Comparison of ENCODE assay signal across 19 cellular contexts in genomic region chr10:74839708-74840107, GRCh38.
"Had no signal": no experiment of that assay in that cellular context is flagged by ENCODE, and none has a peak within 500 bp of the region (broad histone marks: within the 10 kb centered on the region; RNA-seq: fewer than 3 reads in every experiment).

No MANE protein-coding gene starts in this region.

- DNase-seq: activated CD4-positive, alpha-beta memory T cell treated with anti-CD3 and anti-CD28 coated beads for 36 hours; activated naive CD8-positive, alpha-beta T cell treated with anti-CD3 and anti-CD28 coated beads, Interleukin-2, amount 10 ng/mL, durations not matched to agents 7 days and 5 days; activated T-cell treated with anti-CD3 and anti-CD28 coated beads for 4 hours; amygdala; brain microvascular endothelial cell; cerebellar nuclear complex; cortex of kidney; heart right ventricle; left ventricle myocardium superior; ovary; psoas muscle; right lobe of liver; stimulated activated CD4-positive, alpha-beta T cell treated with anti-CD3 and anti-CD28 coated beads, Interleukin-4, amount 100 ng/mL, for 1 hour; tibial artery; uterus had no signal

- H3K27ac ChIP-seq: brain microvascular endothelial cell, ovary, psoas muscle, right lobe of liver, uterus, VCaP had no signal

- H3K4me3 Mint-ChIP-seq: activated CD4-positive, alpha-beta memory T cell treated with anti-CD3 and anti-CD28 coated beads for 36 hours; activated naive CD8-positive, alpha-beta T cell treated with anti-CD3 and anti-CD28 coated beads, Interleukin-2, amount 10 ng/mL, durations not matched to agents 7 days and 5 days; memory B cell; T-helper 1 cell treated with Interleukin-12 subunit alpha and Interleukin-12 subunit beta and Interleukin-4 antibody, amounts not matched to agents 30 μg/mL and 1 μg/mL, for 36 hours had no signal

- H3K4me3 ChIP-seq: heart right ventricle, ovary, psoas muscle, right lobe of liver, smooth muscle cell, tibial artery, uterus had no signal

- H3K27ac Mint-ChIP-seq: activated CD4-positive, alpha-beta memory T cell treated with anti-CD3 and anti-CD28 coated beads for 36 hours; activated naive CD8-positive, alpha-beta T cell treated with anti-CD3 and anti-CD28 coated beads, Interleukin-2, amount 10 ng/mL, durations not matched to agents 7 days and 5 days; memory B cell; T-helper 1 cell treated with Interleukin-12 subunit alpha and Interleukin-12 subunit beta and Interleukin-4 antibody, amounts not matched to agents 30 μg/mL and 1 μg/mL, for 36 hours had no signal

- H3K9me3 Mint-ChIP-seq: activated CD4-positive, alpha-beta memory T cell treated with anti-CD3 and anti-CD28 coated beads for 36 hours; memory B cell; T-helper 1 cell treated with Interleukin-12 subunit alpha and Interleukin-12 subunit beta and Interleukin-4 antibody, amounts not matched to agents 30 μg/mL and 1 μg/mL, for 36 hours had no signal

- H3K27me3 Mint-ChIP-seq: activated CD4-positive, alpha-beta memory T cell treated with anti-CD3 and anti-CD28 coated beads for 36 hours; activated naive CD8-positive, alpha-beta T cell treated with anti-CD3 and anti-CD28 coated beads, Interleukin-2, amount 10 ng/mL, durations not matched to agents 7 days and 5 days; memory B cell had no signal

- H3K4me1 ChIP-seq: uterus had no signal

- H3K4me2 ChIP-seq: smooth muscle cell had no signal

- ATAC-seq: heart right ventricle, left ventricle myocardium superior, psoas muscle, right lobe of liver had no signal

- H3K9me3 ChIP-seq: ovary, psoas muscle, right lobe of liver, tibial artery, uterus had no signal
